Comparison of ENCODE assay signal across 8 cellular contexts in genomic region chr20:1423625-1424106, GRCh38. TPM values are rescaled to one million over a fixed set of nuclear protein-coding genes. Genes with fewer than 3 reads are reported as not detected.
A peak's percentile ranks its signal among the peaks of the same experiment; 100 is the strongest.
DNase-seq lines count a peak whose midpoint lies in the region; ATAC-seq and TF ChIP-seq lines count a peak whose summit lies in the region.

No MANE protein-coding gene starts in this region.

- peaks cover 21% of the 10 kb centered on the region for H3K9me3 Mint-ChIP-seq in GM23338
- H3K9me3 Mint-ChIP-seq in natural killer cell treated with Interleukin-12 subunit alpha and Interleukin-12 subunit beta and Interleukin-15 and Interleukin-18, amount 100 ng/mL, for 72 hours, result peaks cover 11% of the 10 kb centered on the region

- H3K27ac Mint-ChIP-seq in GM23338, result no peak overlapping the region
- H3K27ac Mint-ChIP-seq in natural killer cell treated with Interleukin-12 subunit alpha and Interleukin-12 subunit beta and Interleukin-15 and Interleukin-18, amount 100 ng/mL, for 72 hours, result no peak overlapping the region

- no peak overlapping the region for H2AFZ ChIP-seq in GM23338

- H3K9me2 ChIP-seq in GM23338 (ENCODE audit: insufficient read depth), result 0 out of 2 replicates have a peak, but pooled peaks cover 4% of the 10 kb centered on the region

- peak; percentile 54 to 81 for TF ChIP-seq CTCF in GM23338 (conservative IDR thresholded peaks at IDR 0.05; ENCODE audit: low read depth in 2 of 2)
- no peak for TF ChIP-seq CTCF in RWPE2 (IDR thresholded peaks at IDR 0.05; ENCODE audit: poor library complexity, severe bottlenecking)

- H3K9ac ChIP-seq in BLaER1 treated with 17β-estradiol and CSF1 and Interleukin-3, amounts not matched to agents 10 nM and 100 nM, result no peak overlapping the region

- H3K27ac ChIP-seq in BLaER1 treated with 17β-estradiol and CSF1 and Interleukin-3, amounts not matched to agents 10 nM and 100 nM, result peak overlapping the region in 1 of 11 experiments; percentile 26; a peak in 1 of 22 replicates
- H3K27ac ChIP-seq in GM23338 (ENCODE audit: low read depth) (no peak overlapping the region), RWPE2 (ENCODE audit: poor library complexity, severe bottlenecking) (no peak overlapping the region)

- H3K36me3 Mint-ChIP-seq in GM23338 (ENCODE audit: low read depth), result peaks cover 6% of the 10 kb centered on the region; the same call in 2 of the 3 replicates
- peaks cover 28% of the 10 kb centered on the region for H3K36me3 Mint-ChIP-seq in natural killer cell treated with Interleukin-12 subunit alpha and Interleukin-12 subunit beta and Interleukin-15 and Interleukin-18, amount 100 ng/mL, for 72 hours

- peaks cover 0 to 6% (median 0%) of the 10 kb centered on the region in 11 experiments; a peak in 1 of 22 replicates for H4K20me1 ChIP-seq in BLaER1 treated with 17β-estradiol and CSF1 and Interleukin-3, amounts not matched to agents 10 nM and 100 nM
- H4K20me1 ChIP-seq in GM23338 (replicated peaks; ENCODE audit: insufficient read depth), result no peaks in the 10 kb centered on the region

- peak overlapping the region in 7 of 11 experiments; percentile 5 to 35 (median 24); a peak in 6 of 22 replicates for H3K4me2 ChIP-seq in BLaER1 treated with 17β-estradiol and CSF1 and Interleukin-3, amounts not matched to agents 10 nM and 100 nM
- no peak overlapping the region for H3K4me2 ChIP-seq in GM23338

- H3K4me3 ChIP-seq in BLaER1 treated with 17β-estradiol and CSF1 and Interleukin-3, amounts not matched to agents 10 nM and 100 nM, result no peak overlapping the region
- H3K4me3 ChIP-seq in GM23338 (no peak overlapping the region), RWPE2 (ENCODE audit: severe bottlenecking) (no peak overlapping the region)

- peaks cover 3% of the 10 kb centered on the region; the same call in 1 of the 2 replicates for H3F3A ChIP-seq in GM23338 (replicated peaks; ENCODE audit: low read depth)

- H3K27me3 ChIP-seq in BLaER1 treated with 17β-estradiol and CSF1 and Interleukin-3, amounts not matched to agents 10 nM and 100 nM, result peaks cover 0 to 21% (median 0%) of the 10 kb centered on the region in 11 experiments; a peak in 4 of 22 replicates
- H3K27me3 ChIP-seq in GM23338 (ENCODE audit: insufficient read depth), result no peaks in the 10 kb centered on the region
- H3K27me3 ChIP-seq in RWPE2 (ENCODE audit: insufficient read depth, poor library complexity, severe bottlenecking), result no peaks in the 10 kb centered on the region

- H3K36me3 ChIP-seq in BLaER1 treated with 17β-estradiol and CSF1 and Interleukin-3, amounts not matched to agents 10 nM and 100 nM, result no peaks in the 10 kb centered on the region
- H3K36me3 ChIP-seq in GM23338 (ENCODE audit: insufficient read depth) (no peaks in the 10 kb centered on the region), RWPE2 (ENCODE audit: low read depth) (no peaks in the 10 kb centered on the region)

- peaks cover 10 to 26% (median 19%) of the 10 kb centered on the region in 10 experiments; a peak in 17 of 20 replicates for H3K4me1 ChIP-seq in BLaER1 treated with 17β-estradiol and CSF1 and Interleukin-3, amounts not matched to agents 10 nM and 100 nM
- H3K4me1 ChIP-seq in GM23338 (ENCODE audit: insufficient read depth) (peaks cover 11% of the 10 kb centered on the region), RWPE2 (ENCODE audit: insufficient read depth, poor library complexity, severe bottlenecking) (peaks cover 10% of the 10 kb centered on the region)

- H3K27me3 Mint-ChIP-seq in GM23338 (ENCODE audit: insufficient read depth, low read depth, poor library complexity), result peaks cover 8% of the 10 kb centered on the region
- H3K27me3 Mint-ChIP-seq in natural killer cell treated with Interleukin-12 subunit alpha and Interleukin-12 subunit beta and Interleukin-15 and Interleukin-18, amount 100 ng/mL, for 72 hours, result peaks cover 47 to 71% of the 10 kb centered on the region in 2 donors

- H3K4me3 Mint-ChIP-seq in GM23338, result no peak overlapping the region
- H3K4me3 Mint-ChIP-seq in natural killer cell treated with Interleukin-12 subunit alpha and Interleukin-12 subunit beta and Interleukin-15 and Interleukin-18, amount 100 ng/mL, for 72 hours, result no peak overlapping the region

- H3K79me2 ChIP-seq in GM23338 (replicated peaks; ENCODE audit: insufficient read depth), result no peaks in the 10 kb centered on the region

- peaks cover 9 to 32% (median 22%) of the 10 kb centered on the region in 11 experiments for H3K9me3 ChIP-seq in BLaER1 treated with 17β-estradiol and CSF1 and Interleukin-3, amounts not matched to agents 10 nM and 100 nM (replicated peaks in 1 of 11)
- peaks cover 3% of the 10 kb centered on the region for H3K9me3 ChIP-seq in RWPE2 (ENCODE audit: severe bottlenecking)

- ATAC-seq in GM23338, result peak; percentile 79
- peak; percentile 50; the same call in 1 of the 3 replicates for ATAC-seq in RWPE2 (ENCODE audit: low read depth)
- no peak for ATAC-seq in GM21423 (IDR thresholded peaks at IDR 0.05; ENCODE audit: unreplicated experiment)
- no peak for ATAC-seq in natural killer cell treated with Interleukin-12 subunit alpha and Interleukin-12 subunit beta and Interleukin-15 and Interleukin-18, amount 100 ng/mL, for 72 hours
- ATAC-seq in HG03442 (IDR thresholded peaks at IDR 0.05; ENCODE audit: unreplicated experiment), result no peak

- peak; percentile 98 for DNase-seq in GM23338 (ENCODE audit: low spot score)
- DNase-seq in RWPE2 (ENCODE audit: low spot score), result no peak
- DNase-seq in glomerular visceral epithelial cell (ENCODE audit: extremely low spot score), result peak; percentile 24
- no peak for DNase-seq in natural killer cell treated with Interleukin-12 subunit alpha and Interleukin-12 subunit beta and Interleukin-15 and Interleukin-18, amount 100 ng/mL, for 72 hours (ENCODE audit: low spot score)
- DNase-seq in amniotic stem cell (lab: John Stamatoyannopoulos, UW), result no peak

- H3K4me1 Mint-ChIP-seq in GM23338, result peaks cover 27% of the 10 kb centered on the region
- peaks cover 3 to 4% of the 10 kb centered on the region in 2 donors for H3K4me1 Mint-ChIP-seq in natural killer cell treated with Interleukin-12 subunit alpha and Interleukin-12 subunit beta and Interleukin-15 and Interleukin-18, amount 100 ng/mL, for 72 hours (ENCODE audit: low read depth in 2 of 2)

TF ChIP-seq in GM23338, 12 proteins besides CTCF, POLR2A, EP300 and RAD21 (continues in another document):
- TF ChIP-seq CREB1 (CRISPR knock-in tag; IDR thresholded peaks at IDR 0.05; ENCODE audit: low read depth) (no peak), STAT1 (IDR thresholded peaks at IDR 0.05; ENCODE audit: unreplicated experiment) (no peak), ZNF114 (CRISPR knock-in tag; IDR thresholded peaks at IDR 0.05) (no peak), EZH2 (IDR thresholded peaks at IDR 0.05; ENCODE audit: low read depth, unreplicated experiment) (no peak), POLR2AphosphoS5 (IDR thresholded peaks at IDR 0.05; ENCODE audit: low read depth) (no peak), ETS1 (IDR thresholded peaks at IDR 0.05) (no peak), EZH2phosphoT487 (IDR thresholded peaks at IDR 0.05; ENCODE audit: unreplicated experiment) (no peak), ZNF331 (CRISPR knock-in tag; IDR thresholded peaks at IDR 0.05; ENCODE audit: low read depth) (no peak), NANOG (IDR thresholded peaks at IDR 0.05; ENCODE audit: borderline replicate concordance) (no peak)
- TF ChIP-seq, protein P1, sequence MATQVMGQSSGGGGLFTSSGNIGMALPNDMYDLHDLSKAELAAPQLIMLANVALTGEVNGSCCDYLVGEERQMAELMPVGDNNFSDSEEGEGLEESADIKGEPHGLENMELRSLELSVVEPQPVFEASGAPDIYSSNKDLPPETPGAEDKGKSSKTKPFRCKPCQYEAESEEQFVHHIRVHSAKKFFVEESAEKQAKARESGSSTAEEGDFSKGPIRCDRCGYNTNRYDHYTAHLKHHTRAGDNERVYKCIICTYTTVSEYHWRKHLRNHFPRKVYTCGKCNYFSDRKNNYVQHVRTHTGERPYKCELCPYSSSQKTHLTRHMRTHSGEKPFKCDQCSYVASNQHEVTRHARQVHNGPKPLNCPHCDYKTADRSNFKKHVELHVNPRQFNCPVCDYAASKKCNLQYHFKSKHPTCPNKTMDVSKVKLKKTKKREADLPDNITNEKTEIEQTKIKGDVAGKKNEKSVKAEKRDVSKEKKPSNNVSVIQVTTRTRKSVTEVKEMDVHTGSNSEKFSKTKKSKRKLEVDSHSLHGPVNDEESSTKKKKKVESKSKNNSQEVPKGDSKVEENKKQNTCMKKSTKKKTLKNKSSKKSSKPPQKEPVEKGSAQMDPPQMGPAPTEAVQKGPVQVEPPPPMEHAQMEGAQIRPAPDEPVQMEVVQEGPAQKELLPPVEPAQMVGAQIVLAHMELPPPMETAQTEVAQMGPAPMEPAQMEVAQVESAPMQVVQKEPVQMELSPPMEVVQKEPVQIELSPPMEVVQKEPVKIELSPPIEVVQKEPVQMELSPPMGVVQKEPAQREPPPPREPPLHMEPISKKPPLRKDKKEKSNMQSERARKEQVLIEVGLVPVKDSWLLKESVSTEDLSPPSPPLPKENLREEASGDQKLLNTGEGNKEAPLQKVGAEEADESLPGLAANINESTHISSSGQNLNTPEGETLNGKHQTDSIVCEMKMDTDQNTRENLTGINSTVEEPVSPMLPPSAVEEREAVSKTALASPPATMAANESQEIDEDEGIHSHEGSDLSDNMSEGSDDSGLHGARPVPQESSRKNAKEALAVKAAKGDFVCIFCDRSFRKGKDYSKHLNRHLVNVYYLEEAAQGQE (IDR thresholded peaks at IDR 0.05; ENCODE audit: unreplicated experiment), result no peak

RNA-seq across cellular contexts. Expression of gene FKBP1A, which starts 30.8 kb away (rescaled TPM):
- 159 and 171 TPM in 2 replicates for total RNA-seq in GM23338 (2014; rRNA removed; shearing (Covaris generic))
- polyA plus RNA-seq in GM23338 (2016; fragmentation: Nextera tagmentation; extraction: Ambion mirVana), result 324 and 350 TPM in 2 replicates
- 100 to 1,000 TPM; 167 to 229 TPM for total RNA-seq in natural killer cell treated with Interleukin-12 subunit alpha and Interleukin-12 subunit beta and Interleukin-15 and Interleukin-18, amount 100 ng/mL, for 72 hours

RNA-seq across cellular contexts. Expression of gene NSFL1C, which starts 43.0 kb away (rescaled TPM):
- 48.9 and 52.6 TPM in 2 replicates for total RNA-seq in GM23338 (2014; rRNA removed; shearing (Covaris generic))
- polyA plus RNA-seq in GM23338 (2016; fragmentation: Nextera tagmentation; extraction: Ambion mirVana), result 84.9 and 92.2 TPM in 2 replicates
- 10 to 100 TPM; 73.6 to 99.9 TPM for total RNA-seq in natural killer cell treated with Interleukin-12 subunit alpha and Interleukin-12 subunit beta and Interleukin-15 and Interleukin-18, amount 100 ng/mL, for 72 hours

Comparison
In these comparisons a context has a peak if more than half of its experiments do, and no peak if none do; other contexts are left out.
1. ATAC-seq: peak in GM23338 (single experiment) and RWPE2 (single experiment); none in GM21423 (single experiment), natural killer cell treated with Interleukin-12 subunit alpha and Interleukin-12 subunit beta and Interleukin-15 and Interleukin-18, amount 100 ng/mL, for 72 hours (0 of 2) and HG03442 (single experiment).
2. DNase-seq: peak in GM23338 (single experiment) and glomerular visceral epithelial cell (single experiment); none in RWPE2 (single experiment), natural killer cell treated with Interleukin-12 subunit alpha and Interleukin-12 subunit beta and Interleukin-15 and Interleukin-18, amount 100 ng/mL, for 72 hours (single experiment) and amniotic stem cell (single experiment).